In the genomic region with DNA sequence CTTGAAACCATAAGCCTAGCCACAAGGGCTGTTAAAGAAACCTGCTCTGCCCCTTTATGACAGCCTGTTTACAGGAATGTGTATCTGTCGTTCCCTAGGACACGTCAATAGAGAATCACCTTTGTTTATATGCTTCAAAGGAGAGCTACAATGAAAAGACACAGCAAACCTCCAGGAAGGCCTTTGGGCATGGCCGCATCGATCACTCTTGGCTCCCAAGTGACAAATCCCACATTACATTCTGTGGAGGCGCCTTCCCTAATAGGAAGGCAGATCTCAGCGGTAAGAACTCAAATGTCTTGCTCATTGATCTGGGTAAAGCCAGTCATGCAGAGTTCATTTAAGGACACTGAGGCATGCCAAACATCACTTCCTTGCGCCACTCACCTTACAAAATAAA, we compare ENCODE assay signal across 16 cellular contexts. TPM values are rescaled to one million over a fixed set of nuclear protein-coding genes. Genes with fewer than 3 reads are reported as not detected.
DNase-seq lines count a peak whose midpoint lies in the region; ATAC-seq and TF ChIP-seq lines count a peak whose summit lies in the region.
"Had no signal": no experiment of that assay in that cellular context is flagged by ENCODE, and none has a peak within 500 bp of the region (broad histone marks: within the 10 kb centered on the region; RNA-seq: fewer than 3 reads in every experiment).

No MANE protein-coding gene starts in this region.

- H3K27me3 Mint-ChIP-seq in glutamatergic neuron (ENCODE audit: unreplicated experiment) (no peaks in the 10 kb centered on the region), type B pancreatic cell (peaks cover 4% of the 10 kb centered on the region)
- peaks cover 14% of the 10 kb centered on the region for H3K27me3 Mint-ChIP-seq in activated CD8-positive, alpha-beta memory T cell treated with anti-CD3 and anti-CD28 coated beads, Interleukin-2, amount 10 ng/mL, durations not matched to agents 7 days and 5 days

- no peaks in the 10 kb centered on the region for H3K27me3 ChIP-seq in PC-3 (ENCODE audit: low read length)
- no peaks in the 10 kb centered on the region for H3K27me3 ChIP-seq in effector memory CD4-positive, alpha-beta T cell (replicated peaks; ENCODE audit: control insufficient read depth, insufficient read depth, low read length, poor library complexity, severe bottlenecking)

- H3K4me1 Mint-ChIP-seq in glutamatergic neuron (ENCODE audit: low read depth, unreplicated experiment) (peaks cover 28% of the 10 kb centered on the region), type B pancreatic cell (ENCODE audit: unreplicated experiment) (peaks cover 43% of the 10 kb centered on the region)
- H3K4me1 Mint-ChIP-seq in activated CD8-positive, alpha-beta memory T cell treated with anti-CD3 and anti-CD28 coated beads, Interleukin-2, amount 10 ng/mL, durations not matched to agents 7 days and 5 days = no peaks in the 10 kb centered on the region

- no peaks in the 10 kb centered on the region for H4K20me1 ChIP-seq in PC-3 (ENCODE audit: low read length)

- DNase-seq in NCI-H2171 treated with DMSO at 0.1 percent for 48 hours (lab: John Stamatoyannopoulos, UW) (peak; percentile 32), NCI-H2171 (lab: John Stamatoyannopoulos, UW) (no peak), PC-3 (peak; percentile 24), glutamatergic neuron (no peak), type B pancreatic cell (ENCODE audit: extremely low spot score, unreplicated experiment) (no peak), DMS 273 (lab: John Stamatoyannopoulos, UW; ENCODE audit: unreplicated experiment) (no peak)
- DNase-seq in effector memory CD4-positive, alpha-beta T cell = no peak
- DNase-seq in activated CD8-positive, alpha-beta memory T cell treated with anti-CD3 and anti-CD28 coated beads, Interleukin-2, amount 10 ng/mL, durations not matched to agents 7 days and 5 days = no peak
- DNase-seq: GOT3, HFFc6, MM.1S, NCI-H1105, NCI-H1694 treated with DMSO at 0.1 percent for 48 hours had no signal

- H3K4me2 ChIP-seq in PC-3 (ENCODE audit: low read length) = no peak overlapping the region
- H3K4me2 ChIP-seq: KMS-11 had no signal

- intact Hi-C loops in PC-3 (cut with micrococcal nuclease) = no loop called here

- ATAC-seq in PC-3 = peak; percentile 15; the same call in 1 of the 2 replicates
- no peak for ATAC-seq in activated CD8-positive, alpha-beta memory T cell treated with anti-CD3 and anti-CD28 coated beads, Interleukin-2, amount 10 ng/mL, durations not matched to agents 7 days and 5 days
- ATAC-seq: HepG2 had no signal

- no peaks in the 10 kb centered on the region for H3K79me2 ChIP-seq in PC-3 (ENCODE audit: low read length)

- no peak overlapping the region for H2AFZ ChIP-seq in PC-3 (ENCODE audit: low read length)

- H3K4me1 ChIP-seq in PC-3 (ENCODE audit: insufficient read depth, low read length) = no peaks in the 10 kb centered on the region
- H3K4me1 ChIP-seq in effector memory CD4-positive, alpha-beta T cell (ENCODE audit: control insufficient read depth, insufficient read depth, low read length, poor library complexity, severe bottlenecking) = no peaks in the 10 kb centered on the region
- H3K4me1 ChIP-seq: Caco-2 had no signal

- no peak overlapping the region for H3K9ac ChIP-seq in PC-3 (ENCODE audit: low read length)
- H3K9ac ChIP-seq: KMS-11 had no signal

- TF ChIP-seq CTCF in PC-3 (conservative IDR thresholded peaks at IDR 0.05; ENCODE audit: low read depth, low read length) = no peak
- no peak for TF ChIP-seq CTCF in glutamatergic neuron (IDR thresholded peaks at IDR 0.05; ENCODE audit: partially characterized antibody, unreplicated experiment)
- TF ChIP-seq CTCF in type B pancreatic cell (conservative IDR thresholded peaks at IDR 0.05) = no peak

- no TSS peak for BruUV-seq in PC-3 (replicated peaks; lab: Mats Ljungman, UMichigan)

- peak overlapping the region; percentile 36 for H3K27ac Mint-ChIP-seq in glutamatergic neuron (ENCODE audit: unreplicated experiment)
- H3K27ac Mint-ChIP-seq in type B pancreatic cell = peak overlapping the region; percentile 90
- H3K27ac Mint-ChIP-seq in activated CD8-positive, alpha-beta memory T cell treated with anti-CD3 and anti-CD28 coated beads, Interleukin-2, amount 10 ng/mL, durations not matched to agents 7 days and 5 days = no peak overlapping the region
- H3K27ac Mint-ChIP-seq: HFFc6 had no signal

- no peak overlapping the region for H3K4me3 ChIP-seq in PC-3 (ENCODE audit: low read length)
- no peak overlapping the region for H3K4me3 ChIP-seq in effector memory CD4-positive, alpha-beta T cell (ENCODE audit: insufficient read depth, low read depth, low read length, poor library complexity, severe bottlenecking)

- H3F3A ChIP-seq in PC-3 (ENCODE audit: low read length, unreplicated experiment) = no peaks in the 10 kb centered on the region

- H3K9me2 ChIP-seq in PC-3 (replicated peaks; ENCODE audit: low read length) = no peaks in the 10 kb centered on the region

- H3K36me3 Mint-ChIP-seq in glutamatergic neuron (ENCODE audit: unreplicated experiment) (peaks cover 4% of the 10 kb centered on the region), type B pancreatic cell (no peaks in the 10 kb centered on the region)
- no peaks in the 10 kb centered on the region for H3K36me3 Mint-ChIP-seq in activated CD8-positive, alpha-beta memory T cell treated with anti-CD3 and anti-CD28 coated beads, Interleukin-2, amount 10 ng/mL, durations not matched to agents 7 days and 5 days

- H3K9me3 ChIP-seq in PC-3 (ENCODE audit: low read length) = no peaks in the 10 kb centered on the region
- no peaks in the 10 kb centered on the region for H3K9me3 ChIP-seq in effector memory CD4-positive, alpha-beta T cell (ENCODE audit: control insufficient read depth, low read length)
- H3K9me3 ChIP-seq: Caco-2 had no signal

- POLR2A ChIA-PET in PC-3 (lab: Charles Lee; ENCODE audit: unreplicated experiment) = no interaction called here

- H3K9me3 Mint-ChIP-seq in glutamatergic neuron (ENCODE audit: unreplicated experiment) (peaks cover 2% of the 10 kb centered on the region), type B pancreatic cell (no peaks in the 10 kb centered on the region)
- H3K9me3 Mint-ChIP-seq in activated CD8-positive, alpha-beta memory T cell treated with anti-CD3 and anti-CD28 coated beads, Interleukin-2, amount 10 ng/mL, durations not matched to agents 7 days and 5 days (ENCODE audit: low read depth) = no peaks in the 10 kb centered on the region
- H3K9me3 Mint-ChIP-seq: HFFc6 had no signal

- H3K36me3 ChIP-seq in PC-3 (ENCODE audit: low read depth, low read length) = no peaks in the 10 kb centered on the region
- H3K36me3 ChIP-seq in effector memory CD4-positive, alpha-beta T cell (ENCODE audit: control insufficient read depth, insufficient read depth, low read length) = no peaks in the 10 kb centered on the region

- CTCF ChIA-PET in PC-3 (lab: Charles Lee) = no interaction called here
- CTCF ChIA-PET in activated CD8-positive, alpha-beta memory T cell treated with anti-CD3 and anti-CD28 coated beads, Interleukin-2, amount 10 ng/mL, durations not matched to agents 7 days and 5 days (lab: Charles Lee) = no interaction called here

- H3K4me3 Mint-ChIP-seq in glutamatergic neuron (ENCODE audit: unreplicated experiment) = no peak overlapping the region
- peak overlapping the region; percentile 39 for H3K4me3 Mint-ChIP-seq in type B pancreatic cell
- no peak overlapping the region for H3K4me3 Mint-ChIP-seq in activated CD8-positive, alpha-beta memory T cell treated with anti-CD3 and anti-CD28 coated beads, Interleukin-2, amount 10 ng/mL, durations not matched to agents 7 days and 5 days
- H3K4me3 Mint-ChIP-seq: HFFc6 had no signal

- no peak overlapping the region for H3K27ac ChIP-seq in PC-3 (ENCODE audit: low read length)
- no peak overlapping the region for H3K27ac ChIP-seq in effector memory CD4-positive, alpha-beta T cell (ENCODE audit: insufficient read depth, low read length, poor library complexity, severe bottlenecking)
- H3K27ac ChIP-seq: KMS-11 had no signal

RNA-seq across cellular contexts. Expression of gene KIAA2012, which starts 26.5 kb away (rescaled TPM):
- total RNA-seq in PC-3 (2014; rRNA removed) (not detected in 2 replicates), glutamatergic neuron (ENCODE audit: unreplicated experiment) (not detected), type B pancreatic cell (ENCODE audit: low replicate concordance) (0.12 and 1.3 TPM in 2 replicates)
- under 1 TPM in 1 of 2 experiments, not detected in 1; 0.05 TPM for total RNA-seq in activated CD8-positive, alpha-beta memory T cell treated with anti-CD3 and anti-CD28 coated beads, Interleukin-2, amount 10 ng/mL, durations not matched to agents 7 days and 5 days
- total RNA-seq: HepG2 had no signal

Comparison
In these comparisons a context has a peak if more than half of its experiments do, and no peak if none do; other contexts are left out.
1. DNase-seq: peak in NCI-H2171 treated with DMSO at 0.1 percent for 48 hours (single experiment) and PC-3 (single experiment); none in NCI-H2171 (single experiment), glutamatergic neuron (single experiment), type B pancreatic cell (single experiment), DMS 273 (single experiment), effector memory CD4-positive, alpha-beta T cell (0 of 3) and activated CD8-positive, alpha-beta memory T cell treated with anti-CD3 and anti-CD28 coated beads, Interleukin-2, amount 10 ng/mL, durations not matched to agents 7 days and 5 days (single experiment).